ENCODE assay signal across 25 cellular contexts in the genomic region with DNA sequence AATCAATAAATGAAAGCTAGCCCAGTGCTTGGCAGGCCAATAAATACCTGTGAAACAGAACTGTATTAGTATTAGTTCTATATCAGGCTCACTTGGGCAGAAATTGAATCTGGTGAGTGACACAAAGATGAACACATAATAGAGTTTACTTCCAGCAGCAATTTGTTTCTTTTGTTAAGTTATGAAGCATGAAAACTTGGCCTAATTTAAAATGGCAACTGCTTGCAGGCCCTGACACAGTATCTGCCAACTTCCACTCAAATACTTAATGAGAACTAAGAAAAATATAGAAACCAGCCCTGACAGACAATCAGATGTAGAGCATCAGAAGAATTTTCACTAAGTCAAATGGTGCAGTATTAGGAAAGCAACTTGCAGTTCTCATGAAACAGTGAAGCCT.
"Had no signal": no experiment of that assay in that cellular context is flagged by ENCODE, and none has a peak within 500 bp of the region (broad histone marks: within the 10 kb centered on the region; RNA-seq: fewer than 3 reads in every experiment).

No MANE protein-coding gene starts in this region.

- H3K36me3 Mint-ChIP-seq: activated naive CD8-positive, alpha-beta T cell; naive thymus-derived CD4-positive, alpha-beta T cell; stimulated activated memory B cell treated with anti-CD40 and anti-IgM and Interleukin-4, amounts not matched to agents 10 μg/mL and 1 μg/mL and 100 μg/mL, for 72 hours; T-cell had no signal

- H3K4me1 Mint-ChIP-seq: naive thymus-derived CD4-positive, alpha-beta T cell; stimulated activated memory B cell treated with anti-CD40 and anti-IgM and Interleukin-4, amounts not matched to agents 10 μg/mL and 1 μg/mL and 100 μg/mL, for 72 hours; T-cell had no signal

- H3K27me3 ChIP-seq: colonic mucosa, gastrocnemius medialis, upper lobe of left lung, vagina had no signal

- H3K4me1 ChIP-seq: colonic mucosa, gastrocnemius medialis, upper lobe of left lung, vagina had no signal

- H3K36me3 ChIP-seq: colonic mucosa, gastrocnemius medialis, upper lobe of left lung, vagina had no signal

- H3K27me3 Mint-ChIP-seq: activated naive CD8-positive, alpha-beta T cell; T-cell had no signal

- H3K4me3 Mint-ChIP-seq: activated naive CD8-positive, alpha-beta T cell; naive thymus-derived CD4-positive, alpha-beta T cell; stimulated activated memory B cell treated with anti-CD40 and anti-IgM and Interleukin-4, amounts not matched to agents 10 μg/mL and 1 μg/mL and 100 μg/mL, for 72 hours; T-cell had no signal

- DNase-seq: activated CD4-positive, alpha-beta T cell treated with anti-CD3 and anti-CD28 coated beads for 4 hours; activated CD4-positive, alpha-beta T cell treated with anti-CD3 and anti-CD28 coated beads, Interleukin-2, amount 50 U/mL, for 4 hours; activated CD4-positive, CD25-positive, alpha-beta regulatory T cell; activated effector memory CD4-positive, alpha-beta T cell treated with Interleukin-2 at 50 U/mL for 16 hours; activated naive CD4-positive, alpha-beta T cell treated with Interleukin-2 at 50 U/mL for 16 hours; activated T-cell treated with anti-CD3 and anti-CD28 coated beads for 4 hours; cerebellar nuclear complex; colonic mucosa; effector memory CD4-positive, alpha-beta T cell; erythroblast; glutamatergic neuron; left cardiac atrium; left ventricle myocardium superior; naive thymus-derived CD4-positive, alpha-beta T cell; stimulated activated CD4-positive, alpha-beta T cell treated with anti-CD3 and anti-CD28 coated beads, Interleukin-4, amount 100 ng/mL, for 4 hours; stimulated activated CD8-positive, alpha-beta memory T cell treated with anti-CD3 and anti-CD28 coated beads, Interleukin-4, amount 100 ng/mL, for 48 hours; T-cell; upper lobe of left lung had no signal

- H3K9me3 ChIP-seq: colonic mucosa, gastrocnemius medialis, upper lobe of left lung, vagina had no signal

- H3K27ac Mint-ChIP-seq: activated naive CD8-positive, alpha-beta T cell; naive thymus-derived CD4-positive, alpha-beta T cell; progenitor cell of endocrine pancreas; stimulated activated memory B cell treated with anti-CD40 and anti-IgM and Interleukin-4, amounts not matched to agents 10 μg/mL and 1 μg/mL and 100 μg/mL, for 72 hours; T-cell had no signal

- H3K4me3 ChIP-seq: colonic mucosa, gastrocnemius medialis, skin epidermis, upper lobe of left lung, vagina had no signal

- H3K27ac ChIP-seq: colonic mucosa, gastrocnemius medialis, skin epidermis, upper lobe of left lung, vagina had no signal

- ATAC-seq: left cardiac atrium; left ventricle myocardium superior; naive thymus-derived CD4-positive, alpha-beta T cell; sciatic nerve; stimulated activated memory B cell treated with anti-CD40 and anti-IgM and Interleukin-4, amounts not matched to agents 10 μg/mL and 1 μg/mL and 100 μg/mL, for 72 hours; T-cell had no signal
